ENCODE assay signal across 18 cellular contexts in genomic region chr17:82596837-82597672, GRCh38.
"Had no signal": no experiment of that assay in that cellular context is flagged by ENCODE, and none has a peak within 500 bp of the region (broad histone marks: within the 10 kb centered on the region; RNA-seq: fewer than 3 reads in every experiment).

No MANE protein-coding gene starts in this region.

- H3K9me3 Mint-ChIP-seq: activated B cell treated with CpG ODN at 0.5 μM for 24 hours, mesothelial cell of epicardium, neural crest cell had no signal

- H3K4me3 ChIP-seq: adrenal gland, colonic mucosa, esophagus squamous epithelium, ovary, sigmoid colon, stomach, thoracic aorta, uterus had no signal

- H3K36me3 ChIP-seq: ovary, uterus had no signal

- H3K9me3 ChIP-seq: adrenal gland, colonic mucosa, esophagus squamous epithelium, ovary, sigmoid colon, stomach, thoracic aorta, uterus had no signal

- DNase-seq: activated B cell treated with CpG ODN at 0.5 μM for 24 hours; activated CD4-positive, alpha-beta T cell treated with anti-CD3 and anti-CD28 coated beads for 48 hours; activated CD8-positive, alpha-beta memory T cell treated with anti-CD3 and anti-CD28 coated beads for 24 hours; activated naive CD4-positive, alpha-beta T cell treated with Interleukin-2 at 50 U/mL for 16 hours; adrenal gland; caudate nucleus; colonic mucosa; esophagus squamous epithelium; hippocampal formation; ovary; sigmoid colon; stimulated activated CD4-positive, alpha-beta T cell treated with anti-CD3 and anti-CD28 coated beads, Interleukin-2, amount 100 ng/mL, for 24 hours; stomach; uterus had no signal

- H3K27me3 Mint-ChIP-seq: activated B cell treated with CpG ODN at 0.5 μM for 24 hours had no signal

- H3K27ac Mint-ChIP-seq: activated B cell treated with CpG ODN at 0.5 μM for 24 hours, mesothelial cell of epicardium had no signal

- H3K4me1 ChIP-seq: uterus had no signal

- FAIRE-seq: TTC549 had no signal

- H3K4me3 Mint-ChIP-seq: activated B cell treated with CpG ODN at 0.5 μM for 24 hours, mesothelial cell of epicardium, neural crest cell had no signal

- H3K27me3 ChIP-seq: adrenal gland, colonic mucosa, esophagus squamous epithelium, ovary, sigmoid colon, stomach, uterus had no signal

- H3K27ac ChIP-seq: adrenal gland, colonic mucosa, esophagus squamous epithelium, ovary, sigmoid colon, thoracic aorta, uterus had no signal
